ENCODE assay signal across 19 cellular contexts in the genomic region with DNA sequence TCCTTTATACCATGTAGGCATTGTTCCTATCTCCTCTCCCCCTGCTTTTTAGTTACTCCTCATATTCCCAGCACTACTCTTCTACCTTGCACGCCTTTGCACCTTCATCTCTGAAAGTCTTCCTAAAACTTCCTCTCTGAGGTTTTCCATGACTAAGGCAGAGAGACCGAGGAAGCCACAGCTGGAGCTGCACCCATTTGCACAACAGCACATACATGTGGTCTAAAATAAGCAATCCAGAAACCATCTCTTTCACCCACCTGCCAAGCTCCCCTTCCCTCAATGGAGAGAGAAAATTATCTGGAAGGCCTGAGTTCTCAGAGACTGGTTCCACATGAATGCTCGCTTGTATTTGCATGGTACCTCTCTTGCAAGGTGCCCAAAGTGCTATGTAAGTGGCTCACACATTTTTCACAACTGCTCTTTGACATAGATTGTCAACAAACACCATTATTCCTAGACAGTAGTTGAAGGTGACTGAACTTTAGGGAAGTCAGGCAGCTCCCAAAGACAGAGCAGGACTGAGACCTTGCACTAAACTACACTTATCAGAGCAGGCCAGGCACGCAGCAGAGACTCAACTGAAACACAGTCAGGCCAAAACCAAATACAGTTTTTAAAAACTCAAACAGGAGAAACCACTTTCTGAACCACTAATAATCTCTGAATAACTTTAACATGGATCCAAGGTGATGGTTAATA.
"Had no signal": no experiment of that assay in that cellular context is flagged by ENCODE, and none has a peak within 500 bp of the region (broad histone marks: within the 10 kb centered on the region; RNA-seq: fewer than 3 reads in every experiment).

No MANE protein-coding gene starts in this region.

- H3K4me1 ChIP-seq: vagina had no signal

- H3K4me1 Mint-ChIP-seq: activated CD4-positive, alpha-beta T cell treated with anti-CD3 and anti-CD28 coated beads, Interleukin-2, amount 10 ng/mL, durations not matched to agents 7 days and 5 days; activated naive CD8-positive, alpha-beta T cell treated with anti-CD3 and anti-CD28 coated beads for 36 hours had no signal

- H3K4me3 Mint-ChIP-seq: activated CD4-positive, alpha-beta T cell treated with anti-CD3 and anti-CD28 coated beads, Interleukin-2, amount 10 ng/mL, durations not matched to agents 7 days and 5 days; activated naive CD8-positive, alpha-beta T cell treated with anti-CD3 and anti-CD28 coated beads for 36 hours; activated T-cell treated with anti-CD3 and anti-CD28 coated beads, Interleukin-2, amount 50 U/mL, for 72 hours had no signal

- H3K27me3 ChIP-seq: tibial nerve, vagina had no signal

- H3K36me3 ChIP-seq: tibial nerve, vagina had no signal

- DNase-seq: activated CD4-positive, alpha-beta T cell treated with anti-CD3 and anti-CD28 coated beads, Interleukin-2, amount 10 ng/mL, durations not matched to agents 7 days and 5 days; activated CD4-positive, CD25-positive, alpha-beta regulatory T cell; activated CD8-positive, alpha-beta memory T cell treated with anti-CD3 and anti-CD28 coated beads, Interleukin-2, amount 50 U/mL, for 48 hours; activated gamma-delta T cell treated with Interleukin-2 at 50 U/mL for 16 hours; activated naive CD8-positive, alpha-beta T cell treated with anti-CD3 and anti-CD28 coated beads for 36 hours; activated T-cell treated with anti-CD3 and anti-CD28 coated beads, Interleukin-2, amount 50 U/mL, for 72 hours; cerebellar nuclear complex; effector CD8-positive, alpha-beta T cell; foreskin melanocyte; head of caudate nucleus; right cardiac atrium; stimulated activated CD4-positive, alpha-beta T cell treated with anti-CD3 and anti-CD28 coated beads, Interleukin-15, amount 100 ng/mL, for 24 hours; stimulated activated CD4-positive, alpha-beta T cell treated with anti-CD3 and anti-CD28 coated beads, Interleukin-4, amount 100 ng/mL, for 1 hour; stimulated activated naive CD4-positive, alpha-beta T cell; substantia nigra had no signal

- H3K36me3 Mint-ChIP-seq: activated naive CD8-positive, alpha-beta T cell treated with anti-CD3 and anti-CD28 coated beads for 36 hours had no signal

- ATAC-seq: activated T-cell treated with anti-CD3 and anti-CD28 coated beads, Interleukin-2, amount 50 U/mL, for 72 hours; right cardiac atrium had no signal

- H3K27ac Mint-ChIP-seq: activated CD4-positive, alpha-beta T cell treated with anti-CD3 and anti-CD28 coated beads, Interleukin-2, amount 10 ng/mL, durations not matched to agents 7 days and 5 days; activated naive CD8-positive, alpha-beta T cell treated with anti-CD3 and anti-CD28 coated beads for 36 hours; activated T-cell treated with anti-CD3 and anti-CD28 coated beads, Interleukin-2, amount 50 U/mL, for 72 hours; progenitor cell of endocrine pancreas had no signal

- H3K27me3 Mint-ChIP-seq: activated CD4-positive, alpha-beta T cell treated with anti-CD3 and anti-CD28 coated beads, Interleukin-2, amount 10 ng/mL, durations not matched to agents 7 days and 5 days had no signal

- H3K9me3 Mint-ChIP-seq: activated CD4-positive, alpha-beta T cell treated with anti-CD3 and anti-CD28 coated beads, Interleukin-2, amount 10 ng/mL, durations not matched to agents 7 days and 5 days; activated naive CD8-positive, alpha-beta T cell treated with anti-CD3 and anti-CD28 coated beads for 36 hours; activated T-cell treated with anti-CD3 and anti-CD28 coated beads, Interleukin-2, amount 50 U/mL, for 72 hours had no signal

- H3K9me3 ChIP-seq: tibial nerve, vagina had no signal

- H3K27ac ChIP-seq: tibial nerve, vagina had no signal

- H3K4me3 ChIP-seq: skin epidermis, tibial nerve, vagina had no signal
